In the genomic region with DNA sequence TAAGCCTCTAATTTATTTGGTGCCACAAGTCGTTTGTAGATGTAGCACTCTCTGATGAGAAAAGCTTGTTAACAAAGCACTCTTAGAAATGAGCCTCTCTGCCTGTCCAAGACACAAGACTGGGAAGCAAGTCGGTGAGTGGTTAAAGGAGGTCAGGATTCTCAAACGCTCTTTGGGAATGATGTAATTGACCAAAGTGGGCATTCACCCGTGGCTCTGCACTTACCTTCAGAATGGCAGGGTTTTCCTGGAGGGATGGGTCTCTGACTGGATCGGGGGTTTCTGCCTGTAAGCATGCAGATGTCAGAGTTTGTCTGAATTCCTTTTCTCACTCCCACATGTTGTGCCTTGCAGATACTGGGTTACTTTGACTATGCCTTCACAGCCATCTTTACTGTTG, we compare ENCODE assay signal across 15 cellular contexts.
DNase-seq lines count a peak whose midpoint lies in the region; FAIRE-seq and TF ChIP-seq lines count a peak whose summit lies in the region.
"Had no signal": no experiment of that assay in that cellular context is flagged by ENCODE, and none has a peak within 500 bp of the region (broad histone marks: within the 10 kb centered on the region; RNA-seq: fewer than 3 reads in every experiment).

No MANE protein-coding gene starts in this region.

- peak overlapping the region; percentile 68 for H2AFZ ChIP-seq in neural progenitor cell (replicated peaks)
- H2AFZ ChIP-seq: GM23248 had no signal

- no peaks in the 10 kb centered on the region for H3K4me1 ChIP-seq in neural progenitor cell
- no peaks in the 10 kb centered on the region for H3K4me1 ChIP-seq in small intestine (ENCODE audit: control insufficient read depth in 2 of 2, insufficient read depth in 1 of 2, low read depth in 1 of 2, low read length in 1 of 2)

- peaks cover 6% of the 10 kb centered on the region for H3K27me3 Mint-ChIP-seq in neural progenitor cell (ENCODE audit: insufficient read depth, low read depth)

- 67 to 83% (median 78%) methylated on average over 5 of the region's 5 CpGs for WGBS in small intestine, 3 donors

- H3F3A ChIP-seq in neural progenitor cell (ENCODE audit: low read depth) = no peaks in the 10 kb centered on the region

- H4K20me1 ChIP-seq in neural progenitor cell (ENCODE audit: low read depth) = no peaks in the 10 kb centered on the region
- H4K20me1 ChIP-seq: BLaER1 treated with 17β-estradiol and CSF1 and Interleukin-3, amounts not matched to agents 10 nM and 100 nM had no signal

- FAIRE-seq in RCC 7860 (lab: Jason Lieb, UNC) = no peak
- no peak for FAIRE-seq in small intestine (lab: Jason Lieb, UNC)
- FAIRE-seq: GM18507 had no signal

- peaks cover 3% of the 10 kb centered on the region for H3K4me1 Mint-ChIP-seq in neural progenitor cell

- H3K9ac ChIP-seq in neural progenitor cell = no peak overlapping the region
- H3K9ac ChIP-seq: BLaER1 treated with 17β-estradiol and CSF1 and Interleukin-3, amounts not matched to agents 10 nM and 100 nM; GM23248 had no signal

- H3K27ac ChIP-seq in neural progenitor cell = no peak overlapping the region
- no peak overlapping the region for H3K27ac ChIP-seq in small intestine (ENCODE audit: low read depth in 1 of 2, low read length in 1 of 2)
- H3K27ac ChIP-seq: BLaER1 treated with 17β-estradiol and CSF1 and Interleukin-3, amounts not matched to agents 10 nM and 100 nM; GM23248 had no signal

- in situ Hi-C loops in ACHN (cut with HindIII; ENCODE audit: low pct_ligation_motif_present, low pct_unique_long_range_greater_than_20kb, low sequenced_read_pairs) = no loop called here

- H3K36me3 ChIP-seq in kidney epithelial cell (ENCODE audit: control insufficient read depth, insufficient read depth, low read length) (no peaks in the 10 kb centered on the region), neural progenitor cell (no peaks in the 10 kb centered on the region), small intestine (ENCODE audit: control insufficient read depth in 2 of 2, insufficient read depth in 2 of 2, low read length in 2 of 2) (no peaks in the 10 kb centered on the region)
- H3K36me3 ChIP-seq: BLaER1 treated with 17β-estradiol and CSF1 and Interleukin-3, amounts not matched to agents 10 nM and 100 nM had no signal

- no peaks in the 10 kb centered on the region for H3K9me3 Mint-ChIP-seq in neural progenitor cell

- H3K4me3 Mint-ChIP-seq in neural progenitor cell = no peak overlapping the region
- H3K4me3 Mint-ChIP-seq: CD4-positive, CD25-positive, alpha-beta regulatory T cell had no signal

- H3K4me3 ChIP-seq in kidney epithelial cell (ENCODE audit: low read depth, low read length) (no peak overlapping the region), neural progenitor cell (no peak overlapping the region), small intestine (ENCODE audit: low read depth in 1 of 2, low read length in 2 of 2) (no peak overlapping the region)
- H3K4me3 ChIP-seq: BLaER1 treated with 17β-estradiol and CSF1 and Interleukin-3, amounts not matched to agents 10 nM and 100 nM; GM23248 had no signal

- DNase-seq in ACHN (peak; percentile 2), RCC 7860 (ENCODE audit: low spot score) (peak; percentile 11), kidney epithelial cell (ENCODE audit: low read depth) (peak; percentile 44), neural progenitor cell (ENCODE audit: low spot score) (no peak), putamen (ENCODE audit: low spot score) (no peak), small intestine (no peak)
- no peak for DNase-seq in activated CD4-positive, alpha-beta T cell treated with anti-CD3 and anti-CD28 coated beads for 4 hours
- DNase-seq: 8988T; CD4-positive, CD25-positive, alpha-beta regulatory T cell; DMS53; GF-D8; GM23248; H7 had no signal

- H3K4me2 ChIP-seq in neural progenitor cell = no peak overlapping the region
- H3K4me2 ChIP-seq: BLaER1 treated with 17β-estradiol and CSF1 and Interleukin-3, amounts not matched to agents 10 nM and 100 nM had no signal

- H3K36me3 Mint-ChIP-seq in neural progenitor cell = no peaks in the 10 kb centered on the region
- H3K36me3 Mint-ChIP-seq: CD4-positive, CD25-positive, alpha-beta regulatory T cell had no signal

- H3K27me3 ChIP-seq in kidney epithelial cell (ENCODE audit: control insufficient read depth, insufficient read depth, low read length) = peaks cover 2% of the 10 kb centered on the region
- H3K27me3 ChIP-seq in neural progenitor cell = no peaks in the 10 kb centered on the region
- H3K27me3 ChIP-seq in small intestine (ENCODE audit: control insufficient read depth in 2 of 2, insufficient read depth in 2 of 2, low read length in 2 of 2) = no peaks in the 10 kb centered on the region
- H3K27me3 ChIP-seq: BLaER1 treated with 17β-estradiol and CSF1 and Interleukin-3, amounts not matched to agents 10 nM and 100 nM had no signal

- TF ChIP-seq CTCF in kidney epithelial cell (IDR thresholded peaks at IDR 0.05; ENCODE audit: insufficient read depth, low read length, poor library complexity, severe bottlenecking) = no peak
- TF ChIP-seq CTCF in neural progenitor cell (IDR thresholded peaks at IDR 0.05) = no peak

- H3K9me3 ChIP-seq in neural progenitor cell (ENCODE audit: low read depth) = no peaks in the 10 kb centered on the region
- H3K9me3 ChIP-seq in small intestine (ENCODE audit: control insufficient read depth, low read depth) = no peaks in the 10 kb centered on the region
- H3K9me3 ChIP-seq: BLaER1 treated with 17β-estradiol and CSF1 and Interleukin-3, amounts not matched to agents 10 nM and 100 nM had no signal

- H3K27ac Mint-ChIP-seq in neural progenitor cell = no peak overlapping the region
- H3K27ac Mint-ChIP-seq: CD4-positive, CD25-positive, alpha-beta regulatory T cell had no signal

- no peaks in the 10 kb centered on the region for H3K79me2 ChIP-seq in neural progenitor cell (ENCODE audit: low read depth)

Comparison
In these comparisons a context has a peak if more than half of its experiments do, and no peak if none do; other contexts are left out.
1. DNase-seq: peak in ACHN (single experiment), RCC 7860 (single experiment) and kidney epithelial cell (single experiment); none in neural progenitor cell (single experiment), putamen (single experiment), small intestine (single experiment) and activated CD4-positive, alpha-beta T cell treated with anti-CD3 and anti-CD28 coated beads for 4 hours (0 of 2).